Comparison of ENCODE assay signal across 8 cellular contexts in genomic region chrX:115690554-115691216, GRCh38.
DNase-seq lines count a peak whose midpoint lies in the region; ATAC-seq and TF ChIP-seq lines count a peak whose summit lies in the region.

No MANE protein-coding gene starts in this region.

- no peak overlapping the region for H3K4me3 ChIP-seq in parathyroid adenoma (ENCODE audit: low read depth, low read length)

- intact Hi-C loops in posterior vena cava (cut with DNase I): no loop called here

- DNase-seq in DMS79 treated with DMSO at 0.1 percent for 48 hours (lab: John Stamatoyannopoulos, UW) (peak; percentile 58), NCI-H510A treated with DMSO at 0.1 percent for 48 hours (lab: John Stamatoyannopoulos, UW) (peak; percentile 71), activated T-helper 1 cell treated with Interleukin-2 at 50 U/mL for 16 hours (ENCODE audit: low read depth) (peak; percentile 1), globus pallidus (ENCODE audit: low spot score) (peak; percentile 66), posterior vena cava (ENCODE audit: low spot score) (no peak)

- peak; percentile 70 for TF ChIP-seq CTCF in parathyroid adenoma (IDR thresholded peaks at IDR 0.05)

- H3K9me3 ChIP-seq in parathyroid adenoma (ENCODE audit: control insufficient read depth, low read length): no peaks in the 10 kb centered on the region

- no peak overlapping the region for H3K27ac ChIP-seq in parathyroid adenoma

- no peaks in the 10 kb centered on the region for H3K27me3 ChIP-seq in parathyroid adenoma (ENCODE audit: control insufficient read depth, insufficient read depth, low read length)

- no peaks in the 10 kb centered on the region for H3K79me2 ChIP-seq in parathyroid adenoma

- H2AFZ ChIP-seq in parathyroid adenoma: peak overlapping the region; percentile 11

- H3K36me3 ChIP-seq in parathyroid adenoma (ENCODE audit: control insufficient read depth, insufficient read depth, low read length): no peaks in the 10 kb centered on the region

- H3K4me1 ChIP-seq in parathyroid adenoma: no peaks in the 10 kb centered on the region

- peak; percentile 91 for ATAC-seq in GM19467 (IDR thresholded peaks at IDR 0.05; ENCODE audit: unreplicated experiment)
- ATAC-seq in HG03521 (IDR thresholded peaks at IDR 0.05; ENCODE audit: unreplicated experiment): peak; percentile 86

- H3K4me2 ChIP-seq in parathyroid adenoma (ENCODE audit: low read length): no peak overlapping the region

- no peak overlapping the region for H3K9ac ChIP-seq in parathyroid adenoma
